8 cellular contexts compared by ENCODE assay signal in genomic region chr4:47926667-47927258, GRCh38. TPM values are rescaled to one million over a fixed set of nuclear protein-coding genes. Genes with fewer than 3 reads are reported as not detected.
DNase-seq lines count a peak whose midpoint lies in the region; ATAC-seq and TF ChIP-seq lines count a peak whose summit lies in the region.

No MANE protein-coding gene starts in this region.

- H3K9me3 ChIP-seq in lung (ENCODE audit: control insufficient read depth in 2 of 2, insufficient read depth in 1 of 2, low read length in 1 of 2): no peaks in the 10 kb centered on the region

- no peaks in the 10 kb centered on the region for H3K36me3 ChIP-seq in lung (ENCODE audit: control insufficient read depth in 2 of 2, insufficient read depth in 2 of 2, low read length in 2 of 2)

- H3K4me1 ChIP-seq in lung (ENCODE audit: control insufficient read depth in 2 of 2, insufficient read depth in 2 of 2, low read length in 2 of 2): no peaks in the 10 kb centered on the region

- DNase-seq in NK-92 treated with Interleukin-12 subunit alpha and Interleukin-12 subunit beta, amount 100 ng/mL, for 24 hours (lab: John Stamatoyannopoulos, UW): peak; percentile 40
- DNase-seq in NK-92 (lab: John Stamatoyannopoulos, UW; ENCODE audit: unreplicated experiment) (no peak), NCI-H146 (lab: John Stamatoyannopoulos, UW) (peak; percentile 64), dorsolateral prefrontal cortex (peak in 8 of 10 donors; percentile 26 to 73 (median 60)), lung (ENCODE audit: low spot score) (peak; percentile 49)
- peak; percentile 41 to 53 for DNase-seq in activated CD4-positive, alpha-beta T cell treated with anti-CD3 and anti-CD28 coated beads for 4 hours
- peak; percentile 21 for DNase-seq in stimulated activated CD8-positive, alpha-beta memory T cell treated with anti-CD3 and anti-CD28 coated beads, Interleukin-15, amount 100 ng/mL, for 1 hour (ENCODE audit: low read depth)

- peak; percentile 89 for ATAC-seq in HG02588 (IDR thresholded peaks at IDR 0.05; ENCODE audit: unreplicated experiment)
- ATAC-seq in lung (ENCODE audit: insufficient read depth, low FRiP score): peak; percentile 85

- no peaks in the 10 kb centered on the region for H3K27me3 ChIP-seq in dorsolateral prefrontal cortex
- no peaks in the 10 kb centered on the region for H3K27me3 ChIP-seq in lung (ENCODE audit: control insufficient read depth, insufficient read depth)

- H3K27ac ChIP-seq in dorsolateral prefrontal cortex (no peak overlapping the region), lung (ENCODE audit: low read depth in 1 of 2, low read length in 1 of 2) (no peak overlapping the region)

- intact Hi-C loops in dorsolateral prefrontal cortex (cut with DNase I): loop anchor here (5.0 to 10.0 kb wide), 2 partner anchors 158 to 254 kb away; no protein-coding TSS in a partner anchor

- 11 to 12% methylated on average over 15 of the region's 15 CpGs for WGBS in lung, 2 donors

- TF ChIP-seq CTCF in dorsolateral prefrontal cortex (IDR thresholded peaks at IDR 0.05 in 54 of 56, conservative IDR thresholded peaks at IDR 0.05 in 2 of 56; ENCODE audit: low read depth in 1 of 56, partially characterized antibody in 56 of 56) (peak in 54 of 56 donors; percentile 40 to 78 (median 64)), lung (IDR thresholded peaks at IDR 0.05; ENCODE audit: control extremely low read depth, extremely low read depth) (peak; percentile 43)

- H3K4me3 ChIP-seq in dorsolateral prefrontal cortex (peak overlapping the region in 46 of 59 donors; percentile 4 to 58 (median 32)), lung (no peak overlapping the region)

RNA-seq across cellular contexts. Expression of gene NFXL1, which starts 12.4 kb away (rescaled TPM):
- total RNA-seq in dorsolateral prefrontal cortex (10 to 100 TPM; 15.0 to 36.5 (median 22.0) TPM), lung (10 to 100 TPM; 11.2 to 27.2 TPM)
- 1 to 10 TPM; 4.6 to 6.3 TPM for polyA plus RNA-seq in lung
